21 cellular contexts compared by ENCODE assay signal in genomic region chr5:179779826-179780225, GRCh38. TPM values are rescaled to one million over a fixed set of nuclear protein-coding genes. Genes with fewer than 3 reads are reported as not detected.
"Had no signal": no experiment of that assay in that cellular context is flagged by ENCODE, and none has a peak within 500 bp of the region (broad histone marks: within the 10 kb centered on the region; RNA-seq: fewer than 3 reads in every experiment).

No MANE protein-coding gene starts in this region.

- DNase-seq: cerebellar nuclear complex; colonic mucosa; effector CD4-positive, alpha-beta T cell; endodermal cell; erythroblast; foreskin keratinocyte; kidney; left cardiac atrium; left ventricle myocardium inferior; mesendoderm; naive B cell; nephron progenitor cell; ovary; retina; stimulated activated naive CD8-positive, alpha-beta T cell treated with anti-CD3 and anti-CD28 coated beads, Interleukin-15, Interleukin-2, amounts not matched to agents 100 U/mL and 50 U/mL, for 24 hours; thyroid gland had no signal

- H3K4me2 ChIP-seq: hepatocyte had no signal

- H3K36me3 ChIP-seq: ovary had no signal

- H2AFZ ChIP-seq: hepatocyte had no signal

- H3K4me1 Mint-ChIP-seq: endodermal cell had no signal

- H3K4me3 Mint-ChIP-seq: endodermal cell, naive B cell, nephron progenitor cell, type B pancreatic cell had no signal

- H3K9me3 ChIP-seq: colonic mucosa, left ventricle myocardium inferior, ovary, prostate gland, suprapubic skin, thyroid gland had no signal

- H3K27me3 ChIP-seq: colonic mucosa, foreskin keratinocyte, hepatocyte, ovary, suprapubic skin, thyroid gland had no signal

- H3K27ac ChIP-seq: colonic mucosa, foreskin keratinocyte, hepatocyte, left ventricle myocardium inferior, ovary, prostate gland, suprapubic skin, thyroid gland had no signal

- H3K27me3 Mint-ChIP-seq: naive B cell, type B pancreatic cell had no signal

- H3K9me3 Mint-ChIP-seq: endodermal cell, naive B cell, nephron progenitor cell, type B pancreatic cell had no signal

- ATAC-seq: foreskin keratinocyte; sciatic nerve; stimulated activated naive CD8-positive, alpha-beta T cell treated with anti-CD3 and anti-CD28 coated beads, Interleukin-15, Interleukin-2, amounts not matched to agents 100 U/mL and 50 U/mL, for 24 hours had no signal

- H3K4me1 ChIP-seq: colonic mucosa, foreskin keratinocyte, suprapubic skin, thyroid gland had no signal

- H3K79me2 ChIP-seq: hepatocyte had no signal

- H3K4me3 ChIP-seq: colonic mucosa, hepatocyte, left ventricle myocardium inferior, ovary, prostate gland, suprapubic skin, thyroid gland had no signal

- H3K27ac Mint-ChIP-seq: endodermal cell, naive B cell, type B pancreatic cell had no signal

RNA-seq across cellular contexts. Expression of gene LTC4S, which starts 14.0 kb away (rescaled TPM):
- total RNA-seq: hepatocyte had no signal
